Comparison of ENCODE assay signal across 1 cellular context in the genomic region with DNA sequence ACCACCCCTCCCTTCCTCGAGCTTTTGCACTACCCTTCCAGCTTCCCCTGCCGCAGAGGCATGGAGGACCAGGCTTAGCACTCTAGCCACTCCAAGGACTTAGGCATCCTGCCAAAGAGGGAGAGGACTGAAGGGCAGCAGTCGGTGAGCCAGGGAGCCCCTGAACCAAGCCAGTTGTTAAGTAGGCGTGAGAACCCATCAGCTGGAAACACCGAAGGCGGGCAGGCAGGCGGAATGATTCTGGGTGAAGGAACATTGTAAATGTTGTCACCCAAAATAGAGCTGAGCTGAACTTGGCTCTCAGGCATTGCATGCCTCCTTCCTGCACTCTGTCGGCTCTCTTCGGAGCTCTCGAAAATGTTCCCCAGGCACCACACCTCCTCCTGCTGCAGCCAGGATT.
TF ChIP-seq lines count a peak whose summit lies in the region.

No MANE protein-coding gene starts in this region.

TF ChIP-seq in GM23338, 12 proteins besides CTCF, POLR2A, EP300 and RAD21 (continued from another document):
- TF ChIP-seq, protein P1, sequence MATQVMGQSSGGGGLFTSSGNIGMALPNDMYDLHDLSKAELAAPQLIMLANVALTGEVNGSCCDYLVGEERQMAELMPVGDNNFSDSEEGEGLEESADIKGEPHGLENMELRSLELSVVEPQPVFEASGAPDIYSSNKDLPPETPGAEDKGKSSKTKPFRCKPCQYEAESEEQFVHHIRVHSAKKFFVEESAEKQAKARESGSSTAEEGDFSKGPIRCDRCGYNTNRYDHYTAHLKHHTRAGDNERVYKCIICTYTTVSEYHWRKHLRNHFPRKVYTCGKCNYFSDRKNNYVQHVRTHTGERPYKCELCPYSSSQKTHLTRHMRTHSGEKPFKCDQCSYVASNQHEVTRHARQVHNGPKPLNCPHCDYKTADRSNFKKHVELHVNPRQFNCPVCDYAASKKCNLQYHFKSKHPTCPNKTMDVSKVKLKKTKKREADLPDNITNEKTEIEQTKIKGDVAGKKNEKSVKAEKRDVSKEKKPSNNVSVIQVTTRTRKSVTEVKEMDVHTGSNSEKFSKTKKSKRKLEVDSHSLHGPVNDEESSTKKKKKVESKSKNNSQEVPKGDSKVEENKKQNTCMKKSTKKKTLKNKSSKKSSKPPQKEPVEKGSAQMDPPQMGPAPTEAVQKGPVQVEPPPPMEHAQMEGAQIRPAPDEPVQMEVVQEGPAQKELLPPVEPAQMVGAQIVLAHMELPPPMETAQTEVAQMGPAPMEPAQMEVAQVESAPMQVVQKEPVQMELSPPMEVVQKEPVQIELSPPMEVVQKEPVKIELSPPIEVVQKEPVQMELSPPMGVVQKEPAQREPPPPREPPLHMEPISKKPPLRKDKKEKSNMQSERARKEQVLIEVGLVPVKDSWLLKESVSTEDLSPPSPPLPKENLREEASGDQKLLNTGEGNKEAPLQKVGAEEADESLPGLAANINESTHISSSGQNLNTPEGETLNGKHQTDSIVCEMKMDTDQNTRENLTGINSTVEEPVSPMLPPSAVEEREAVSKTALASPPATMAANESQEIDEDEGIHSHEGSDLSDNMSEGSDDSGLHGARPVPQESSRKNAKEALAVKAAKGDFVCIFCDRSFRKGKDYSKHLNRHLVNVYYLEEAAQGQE (IDR thresholded peaks at IDR 0.05; ENCODE audit: unreplicated experiment) = no peak
- no peak for TF ChIP-seq EZH2phosphoT487 (IDR thresholded peaks at IDR 0.05; ENCODE audit: unreplicated experiment)
- no peak for TF ChIP-seq STAT1 (IDR thresholded peaks at IDR 0.05; ENCODE audit: unreplicated experiment)
- TF ChIP-seq, protein P2, sequence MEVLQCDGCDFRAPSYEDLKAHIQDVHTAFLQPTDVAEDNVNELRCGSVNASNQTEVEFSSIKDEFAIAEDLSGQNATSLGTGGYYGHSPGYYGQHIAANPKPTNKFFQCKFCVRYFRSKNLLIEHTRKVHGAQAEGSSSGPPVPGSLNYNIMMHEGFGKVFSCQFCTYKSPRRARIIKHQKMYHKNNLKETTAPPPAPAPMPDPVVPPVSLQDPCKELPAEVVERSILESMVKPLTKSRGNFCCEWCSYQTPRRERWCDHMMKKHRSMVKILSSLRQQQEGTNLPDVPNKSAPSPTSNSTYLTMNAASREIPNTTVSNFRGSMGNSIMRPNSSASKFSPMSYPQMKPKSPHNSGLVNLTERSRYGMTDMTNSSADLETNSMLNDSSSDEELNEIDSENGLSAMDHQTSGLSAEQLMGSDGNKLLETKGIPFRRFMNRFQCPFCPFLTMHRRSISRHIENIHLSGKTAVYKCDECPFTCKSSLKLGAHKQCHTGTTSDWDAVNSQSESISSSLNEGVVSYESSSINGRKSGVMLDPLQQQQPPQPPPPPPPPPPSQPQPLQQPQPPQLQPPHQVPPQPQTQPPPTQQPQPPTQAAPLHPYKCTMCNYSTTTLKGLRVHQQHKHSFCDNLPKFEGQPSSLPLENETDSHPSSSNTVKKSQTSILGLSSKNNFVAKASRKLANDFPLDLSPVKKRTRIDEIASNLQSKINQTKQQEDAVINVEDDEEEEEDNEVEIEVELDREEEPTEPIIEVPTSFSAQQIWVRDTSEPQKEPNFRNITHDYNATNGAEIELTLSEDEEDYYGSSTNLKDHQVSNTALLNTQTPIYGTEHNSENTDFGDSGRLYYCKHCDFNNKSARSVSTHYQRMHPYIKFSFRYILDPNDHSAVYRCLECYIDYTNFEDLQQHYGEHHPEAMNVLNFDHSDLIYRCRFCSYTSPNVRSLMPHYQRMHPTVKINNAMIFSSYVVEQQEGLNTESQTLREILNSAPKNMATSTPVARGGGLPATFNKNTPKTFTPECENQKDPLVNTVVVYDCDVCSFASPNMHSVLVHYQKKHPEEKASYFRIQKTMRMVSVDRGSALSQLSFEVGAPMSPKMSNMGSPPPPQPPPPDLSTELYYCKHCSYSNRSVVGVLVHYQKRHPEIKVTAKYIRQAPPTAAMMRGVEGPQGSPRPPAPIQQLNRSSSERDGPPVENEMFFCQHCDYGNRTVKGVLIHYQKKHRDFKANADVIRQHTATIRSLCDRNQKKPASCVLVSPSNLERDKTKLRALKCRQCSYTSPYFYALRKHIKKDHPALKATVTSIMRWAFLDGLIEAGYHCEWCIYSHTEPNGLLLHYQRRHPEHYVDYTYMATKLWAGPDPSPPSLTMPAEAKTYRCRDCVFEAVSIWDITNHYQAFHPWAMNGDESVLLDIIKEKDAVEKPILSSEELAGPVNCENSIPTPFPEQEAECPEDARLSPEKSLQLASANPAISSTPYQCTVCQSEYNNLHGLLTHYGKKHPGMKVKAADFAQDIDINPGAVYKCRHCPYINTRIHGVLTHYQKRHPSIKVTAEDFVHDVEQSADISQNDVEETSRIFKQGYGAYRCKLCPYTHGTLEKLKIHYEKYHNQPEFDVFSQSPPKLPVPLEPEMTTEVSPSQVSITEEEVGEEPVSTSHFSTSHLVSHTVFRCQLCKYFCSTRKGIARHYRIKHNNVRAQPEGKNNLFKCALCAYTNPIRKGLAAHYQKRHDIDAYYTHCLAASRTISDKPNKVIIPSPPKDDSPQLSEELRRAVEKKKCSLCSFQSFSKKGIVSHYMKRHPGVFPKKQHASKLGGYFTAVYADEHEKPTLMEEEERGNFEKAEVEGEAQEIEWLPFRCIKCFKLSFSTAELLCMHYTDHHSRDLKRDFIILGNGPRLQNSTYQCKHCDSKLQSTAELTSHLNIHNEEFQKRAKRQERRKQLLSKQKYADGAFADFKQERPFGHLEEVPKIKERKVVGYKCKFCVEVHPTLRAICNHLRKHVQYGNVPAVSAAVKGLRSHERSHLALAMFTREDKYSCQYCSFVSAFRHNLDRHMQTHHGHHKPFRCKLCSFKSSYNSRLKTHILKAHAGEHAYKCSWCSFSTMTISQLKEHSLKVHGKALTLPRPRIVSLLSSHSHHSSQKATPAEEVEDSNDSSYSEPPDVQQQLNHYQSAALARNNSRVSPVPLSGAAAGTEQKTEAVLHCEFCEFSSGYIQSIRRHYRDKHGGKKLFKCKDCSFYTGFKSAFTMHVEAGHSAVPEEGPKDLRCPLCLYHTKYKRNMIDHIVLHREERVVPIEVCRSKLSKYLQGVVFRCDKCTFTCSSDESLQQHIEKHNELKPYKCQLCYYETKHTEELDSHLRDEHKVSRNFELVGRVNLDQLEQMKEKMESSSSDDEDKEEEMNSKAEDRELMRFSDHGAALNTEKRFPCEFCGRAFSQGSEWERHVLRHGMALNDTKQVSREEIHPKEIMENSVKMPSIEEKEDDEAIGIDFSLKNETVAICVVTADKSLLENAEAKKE (CRISPR knock-in tag; IDR thresholded peaks at IDR 0.05) = no peak
- no peak for TF ChIP-seq CREB1 (CRISPR knock-in tag; IDR thresholded peaks at IDR 0.05; ENCODE audit: low read depth)
- TF ChIP-seq, protein P3, sequence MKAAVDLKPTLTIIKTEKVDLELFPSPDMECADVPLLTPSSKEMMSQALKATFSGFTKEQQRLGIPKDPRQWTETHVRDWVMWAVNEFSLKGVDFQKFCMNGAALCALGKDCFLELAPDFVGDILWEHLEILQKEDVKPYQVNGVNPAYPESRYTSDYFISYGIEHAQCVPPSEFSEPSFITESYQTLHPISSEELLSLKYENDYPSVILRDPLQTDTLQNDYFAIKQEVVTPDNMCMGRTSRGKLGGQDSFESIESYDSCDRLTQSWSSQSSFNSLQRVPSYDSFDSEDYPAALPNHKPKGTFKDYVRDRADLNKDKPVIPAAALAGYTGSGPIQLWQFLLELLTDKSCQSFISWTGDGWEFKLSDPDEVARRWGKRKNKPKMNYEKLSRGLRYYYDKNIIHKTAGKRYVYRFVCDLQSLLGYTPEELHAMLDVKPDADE (IDR thresholded peaks at IDR 0.05) = no peak
- no peak for TF ChIP-seq ZNF114 (CRISPR knock-in tag; IDR thresholded peaks at IDR 0.05)
- TF ChIP-seq EZH2 (IDR thresholded peaks at IDR 0.05; ENCODE audit: low read depth, unreplicated experiment) = no peak
